ENCODE assay signal across 8 cellular contexts in genomic region chr12:48936379-48936979, GRCh38. TPM values are rescaled to one million over a fixed set of nuclear protein-coding genes. Genes with fewer than 3 reads are reported as not detected.
DNase-seq lines count a peak whose midpoint lies in the region; ATAC-seq, FAIRE-seq and TF ChIP-seq lines count a peak whose summit lies in the region.

No MANE protein-coding gene starts in this region.

- H4K20me1 ChIP-seq in keratinocyte (ENCODE audit: control insufficient read depth, extremely low read depth, insufficient read depth, low read length): peaks cover 3% of the 10 kb centered on the region

- peak overlapping the region; percentile 46 for H3K27ac Mint-ChIP-seq in WTC11

- no peak overlapping the region for H3K9ac ChIP-seq in keratinocyte (ENCODE audit: control insufficient read depth, extremely low read depth, insufficient read depth, low read length)

- no peaks in the 10 kb centered on the region for H3K4me1 Mint-ChIP-seq in WTC11

- TF ChIP-seq CTCF in WTC11 (IDR thresholded peaks at IDR 0.05): peak; percentile 70
- TF ChIP-seq CTCF in keratinocyte (optimal IDR thresholded peaks at IDR 0.05 in 1 of 3, IDR thresholded peaks at IDR 0.05 in 1 of 3, conservative IDR thresholded peaks at IDR 0.05 in 1 of 3; ENCODE audit: extremely low read depth in 1 of 3, insufficient read depth in 2 of 3, low read length in 3 of 3): peak; percentile 90 to 98 (median 91)

- no peak overlapping the region for H3K27ac ChIP-seq in keratinocyte (ENCODE audit: control insufficient read depth, insufficient read depth, low read length)

- H3K36me3 Mint-ChIP-seq in WTC11: peaks cover 60% of the 10 kb centered on the region

- peaks cover 57 to 60% of the 10 kb centered on the region in 2 experiments for H3K36me3 ChIP-seq in keratinocyte (ENCODE audit: control insufficient read depth in 2 of 2, extremely low read depth in 1 of 2, insufficient read depth in 2 of 2, low read length in 2 of 2)

- H3K9me3 Mint-ChIP-seq in WTC11: no peaks in the 10 kb centered on the region

- H3K27me3 ChIP-seq in keratinocyte (ENCODE audit: control insufficient read depth, extremely low read depth, insufficient read depth, low read length): no peaks in the 10 kb centered on the region

- DNase-seq in NCI-H2196 (lab: John Stamatoyannopoulos, UW; ENCODE audit: unreplicated experiment) (peak; percentile 72), NCI-H2196 treated with DMSO at 0.1 percent for 48 hours (lab: John Stamatoyannopoulos, UW; ENCODE audit: unreplicated experiment) (no peak), NCI-H146 (lab: John Stamatoyannopoulos, UW) (peak; percentile 50), WTC11 (ENCODE audit: low spot score) (peak; percentile 89), T47D (ENCODE audit: low read depth in 1 of 2, low spot score in 1 of 2) (peak; percentile 68 to 82), keratinocyte (ENCODE audit: low read depth, low spot score) (no peak)
- peak; percentile 75 for DNase-seq in stimulated activated CD4-positive, alpha-beta T cell treated with anti-CD3 and anti-CD28 coated beads, Interleukin-1b, Interleukin-23, amount 100 ng/mL, for 48 hours

- no peaks in the 10 kb centered on the region for H3K9me1 ChIP-seq in keratinocyte (ENCODE audit: control insufficient read depth, extremely low read depth, insufficient read depth, low read length)

- CTCF ChIA-PET in WTC11 (lab: Charles Lee): interaction anchor here (0.6 to 3.7 kb wide), 40 partner anchors 9 to 133 kb away, joined by 3 to 50 read pairs (median 4); partner anchors contain the start of genes ARF3, DDX23, FKBP11 and RHEBL1

- H3K4me3 Mint-ChIP-seq in WTC11: no peak overlapping the region

- FAIRE-seq in keratinocyte (lab: Jason Lieb, UNC): no peak

- POLR2A ChIA-PET in WTC11 (lab: Charles Lee): interaction anchor here (0.6 to 2.2 kb wide), 3 partner anchors 9 to 230 kb away, joined by 3 to 7 read pairs (median 3); partner anchors contain the start of gene ARF3

- H3K4me2 ChIP-seq in keratinocyte (ENCODE audit: control insufficient read depth, extremely low read depth, insufficient read depth, low read depth, low read length): no peak overlapping the region

- no peaks in the 10 kb centered on the region for H3K27me3 Mint-ChIP-seq in WTC11 (ENCODE audit: low read depth)

- ATAC-seq in WTC11: peak; percentile 88
- ATAC-seq in GM19023 (IDR thresholded peaks at IDR 0.05; ENCODE audit: unreplicated experiment): no peak

- in situ Hi-C loops in T47D (cut with HindIII; ENCODE audit: low pct_unique_long_range_greater_than_20kb, low sequenced_read_pairs): no loop called here

- no peaks in the 10 kb centered on the region for H3K9me3 ChIP-seq in keratinocyte (ENCODE audit: control insufficient read depth, low read depth, low read length)

- H3K4me1 ChIP-seq in keratinocyte (ENCODE audit: control insufficient read depth, extremely low read depth, insufficient read depth, low read length): no peaks in the 10 kb centered on the region

- peaks cover 8% of the 10 kb centered on the region for H3K79me2 ChIP-seq in keratinocyte (ENCODE audit: control insufficient read depth, insufficient read depth, low read length)

- H3K4me3 ChIP-seq in keratinocyte (ENCODE audit: control insufficient read depth in 2 of 3, extremely low read depth in 1 of 3, insufficient read depth in 2 of 3, low read depth in 1 of 3, low read length in 3 of 3): no peak overlapping the region

- H2AFZ ChIP-seq in keratinocyte (ENCODE audit: control insufficient read depth, low read length): no peak overlapping the region

- dilution Hi-C loops in keratinocyte (cut with MboI; ENCODE audit: extremely low pct_ligation_motif_present, low sequenced_read_pairs): no loop called here

TF ChIP-seq in WTC11, 78 proteins besides CTCF, POLR2A, EP300 and RAD21 (continues in another document):
- no peak for TF ChIP-seq ZSCAN18 (CRISPR knock-in tag; IDR thresholded peaks at IDR 0.05)
- no peak for TF ChIP-seq MYBL2 (CRISPR knock-in tag; IDR thresholded peaks at IDR 0.05)
- TF ChIP-seq STAT6 (CRISPR knock-in tag; conservative IDR thresholded peaks at IDR 0.05; ENCODE audit: low read depth): no peak
- no peak for TF ChIP-seq ZNF219 (CRISPR knock-in tag; IDR thresholded peaks at IDR 0.05; ENCODE audit: borderline replicate concordance)
- TF ChIP-seq ZBTB21 (CRISPR knock-in tag; IDR thresholded peaks at IDR 0.05; ENCODE audit: borderline replicate concordance): no peak

RNA-seq across cellular contexts. Expression of gene FKBP11, which starts 11.2 kb away (rescaled TPM):
- 54.7 to 64.5 TPM (median 62.9 TPM) in 3 replicates for total RNA-seq in WTC11 (2021)
- polyA plus RNA-seq in keratinocyte: 9.5 to 18.4 TPM (median 18.1 TPM) in 3 replicates
- 2.2 TPM for polyA plus RNA-seq in keratinocyte (2011; ENCODE audit: low read depth)
- polyA plus RNA-seq in keratinocyte (2011; cell fraction: cytosol; rRNA removed): 7.9 and 8.1 TPM in 2 replicates
- polyA plus RNA-seq in keratinocyte (2011; cell fraction: nucleus; rRNA removed): 32.7 and 35.4 TPM in 2 replicates
- polyA plus RNA-seq in keratinocyte (2012; ENCODE audit: low replicate concordance): 6.2 and 26.8 TPM in 2 replicates
- 10.0 to 16.9 TPM (median 10.5 TPM) in 3 replicates for polyA minus RNA-seq in keratinocyte
- polyA minus RNA-seq in keratinocyte (2011; cell fraction: cytosol; rRNA and poly(A)+ RNA removed): 13.8 TPM
- polyA minus RNA-seq in keratinocyte (2011; cell fraction: nucleus; rRNA and poly(A)+ RNA removed): 10.6 and 11.1 TPM in 2 replicates

RNA-seq across cellular contexts. Expression of gene ARF3, which starts 20.8 kb away (rescaled TPM):
- total RNA-seq in WTC11 (2021): 238 to 256 TPM (median 248 TPM) in 3 replicates
- polyA plus RNA-seq in keratinocyte: 236 to 253 TPM (median 250 TPM) in 3 replicates
- 62.2 TPM for polyA plus RNA-seq in keratinocyte (2011; ENCODE audit: low read depth)
- 324 and 334 TPM in 2 replicates for polyA plus RNA-seq in keratinocyte (2011; cell fraction: cytosol; rRNA removed)
- polyA plus RNA-seq in keratinocyte (2011; cell fraction: nucleus; rRNA removed): 324 and 330 TPM in 2 replicates
- 84.4 and 202 TPM in 2 replicates for polyA plus RNA-seq in keratinocyte (2012; ENCODE audit: low replicate concordance)
- polyA minus RNA-seq in keratinocyte: 192 to 243 TPM (median 216 TPM) in 3 replicates
- 84.0 TPM for polyA minus RNA-seq in keratinocyte (2011; cell fraction: cytosol; rRNA and poly(A)+ RNA removed)
- polyA minus RNA-seq in keratinocyte (2011; cell fraction: nucleus; rRNA and poly(A)+ RNA removed): 47.5 and 79.6 TPM in 2 replicates

RNA-seq across cellular contexts. Expression of gene WNT10B, which starts 35.1 kb away (rescaled TPM):
- 0.50 to 0.55 TPM (median 0.55 TPM) in 3 replicates for total RNA-seq in WTC11 (2021)
- polyA plus RNA-seq in keratinocyte: 0.09 to 0.24 TPM (median 0.22 TPM) in 3 replicates
- polyA plus RNA-seq in keratinocyte (2011; ENCODE audit: low read depth): not detected
- 0.13 and 0.16 TPM in 2 replicates for polyA plus RNA-seq in keratinocyte (2011; cell fraction: cytosol; rRNA removed)
- 0.41 and 0.46 TPM in 2 replicates for polyA plus RNA-seq in keratinocyte (2011; cell fraction: nucleus; rRNA removed)
- polyA plus RNA-seq in keratinocyte (2012; ENCODE audit: low replicate concordance): 0.17 and 0.39 TPM in 2 replicates
- 0.13 TPM in 1 of 3 replicates, not detected in the others for polyA minus RNA-seq in keratinocyte
- polyA minus RNA-seq in keratinocyte (2011; cell fraction: cytosol; rRNA and poly(A)+ RNA removed): not detected
- 0.31 TPM in 1 of 2 replicates, not detected in the other for polyA minus RNA-seq in keratinocyte (2011; cell fraction: nucleus; rRNA and poly(A)+ RNA removed)

RNA-seq across cellular contexts. Expression of gene WNT1, which starts 41.6 kb away (rescaled TPM):
- not detected in 3 replicates for total RNA-seq in WTC11 (2021)
- polyA plus RNA-seq in keratinocyte: not detected in 3 replicates
- polyA plus RNA-seq in keratinocyte (2011; ENCODE audit: low read depth): not detected
- polyA plus RNA-seq in keratinocyte (2011; cell fraction: cytosol; rRNA removed): not detected in 2 replicates
- not detected in 2 replicates for polyA plus RNA-seq in keratinocyte (2011; cell fraction: nucleus; rRNA removed)
- polyA plus RNA-seq in keratinocyte (2012; ENCODE audit: low replicate concordance): not detected in 2 replicates
- polyA minus RNA-seq in keratinocyte: not detected in 3 replicates
- not detected for polyA minus RNA-seq in keratinocyte (2011; cell fraction: cytosol; rRNA and poly(A)+ RNA removed)
- polyA minus RNA-seq in keratinocyte (2011; cell fraction: nucleus; rRNA and poly(A)+ RNA removed): not detected in 2 replicates

Comparison
In these comparisons a context has a peak if more than half of its experiments do, and no peak if none do; other contexts are left out.
1. DNase-seq: peak in NCI-H2196 (single experiment), NCI-H146 (single experiment), WTC11 (single experiment), T47D (2 of 2) and stimulated activated CD4-positive, alpha-beta T cell treated with anti-CD3 and anti-CD28 coated beads, Interleukin-1b, Interleukin-23, amount 100 ng/mL, for 48 hours (single experiment); none in NCI-H2196 treated with DMSO at 0.1 percent for 48 hours (single experiment) and keratinocyte (single experiment).